In the genomic region with DNA sequence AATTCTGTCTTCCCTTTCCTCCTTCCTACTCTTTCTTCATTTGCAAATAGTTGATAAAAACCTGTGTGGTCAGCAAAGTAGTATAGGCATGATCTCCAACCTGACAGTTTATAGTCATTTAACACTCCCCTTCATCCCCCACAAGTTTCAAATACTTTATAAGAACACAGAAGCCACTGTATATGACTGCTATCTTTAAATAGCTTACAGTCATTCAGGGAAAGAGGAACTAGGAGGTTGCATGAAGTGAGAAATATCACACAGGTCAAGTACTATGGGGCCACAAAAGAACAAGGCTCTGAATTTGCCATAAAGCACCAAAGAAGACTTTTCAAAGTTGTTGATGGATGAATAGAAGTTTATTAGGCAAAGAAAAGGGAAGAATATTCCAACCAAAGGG, we compare ENCODE assay signal across 1 cellular context.
TF ChIP-seq lines count a peak whose summit lies in the region.

No MANE protein-coding gene starts in this region.

TF ChIP-seq in GM23338, 12 proteins besides CTCF, POLR2A, EP300 and RAD21 (continued from another document):
- TF ChIP-seq ZNF462 (CRISPR knock-in tag; IDR thresholded peaks at IDR 0.05): no peak
- TF ChIP-seq ZNF331 (CRISPR knock-in tag; IDR thresholded peaks at IDR 0.05; ENCODE audit: low read depth): no peak
- no peak for TF ChIP-seq ZNF114 (CRISPR knock-in tag; IDR thresholded peaks at IDR 0.05)
- TF ChIP-seq NANOG (IDR thresholded peaks at IDR 0.05; ENCODE audit: borderline replicate concordance): no peak
- no peak for TF ChIP-seq CREB1 (CRISPR knock-in tag; IDR thresholded peaks at IDR 0.05; ENCODE audit: low read depth)
- TF ChIP-seq STAT1 (IDR thresholded peaks at IDR 0.05; ENCODE audit: unreplicated experiment): no peak
